Comparison of ENCODE assay signal across 1 cellular context in the genomic region with DNA sequence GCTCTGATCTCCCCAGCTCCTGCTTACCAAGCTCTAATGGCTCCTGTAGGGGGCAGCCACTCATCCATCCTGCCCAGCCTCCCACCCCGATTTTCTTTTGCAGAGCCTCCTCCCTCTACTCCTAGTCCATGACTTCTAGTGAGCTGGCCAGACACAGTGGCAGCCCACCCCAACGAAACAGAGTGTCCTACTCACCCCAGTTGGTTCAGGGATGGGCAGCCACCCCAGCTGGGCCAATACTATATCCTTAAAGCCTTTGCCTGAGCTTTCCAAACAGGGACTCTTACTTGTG.
TF ChIP-seq lines count a peak whose summit lies in the region.

No MANE protein-coding gene starts in this region.

TF ChIP-seq in K562, 482 proteins besides CTCF, POLR2A, EP300 and RAD21:
- TF ChIP-seq TSC22D4 (tag; IDR thresholded peaks at IDR 0.05) (no peak), CTCFL (IDR thresholded peaks at IDR 0.05; ENCODE audit: borderline replicate concordance, insufficient read depth, low read depth, low read length, poor library complexity, severe bottlenecking) (peak; percentile 11)
